Comparison of ENCODE assay signal across 9 cellular contexts in genomic region chr4:80471701-80472100, GRCh38.
A peak's percentile ranks its signal among the peaks of the same experiment; 100 is the strongest.
DNase-seq lines count a peak whose midpoint lies in the region; ATAC-seq and TF ChIP-seq lines count a peak whose summit lies in the region.
"Had no signal": no experiment of that assay in that cellular context is flagged by ENCODE, and none has a peak within 500 bp of the region (broad histone marks: within the 10 kb centered on the region; RNA-seq: fewer than 3 reads in every experiment).

No MANE protein-coding gene starts in this region.

- peak overlapping the region; percentile 27 for H3K4me3 ChIP-seq in HUES48 (ENCODE audit: low read depth, low read length)
- H3K4me3 ChIP-seq in RWPE2 (ENCODE audit: severe bottlenecking) = peak overlapping the region; percentile 5
- peak overlapping the region; percentile 46 for H3K4me3 ChIP-seq in thoracic aorta
- peak overlapping the region in 1 of 2 donors; percentile 26 for H3K4me3 ChIP-seq in right atrium auricular region

- no peaks in the 10 kb centered on the region for H3K36me3 Mint-ChIP-seq in immature natural killer cell

- H3K4me3 Mint-ChIP-seq in immature natural killer cell = no peak overlapping the region
- H3K4me3 Mint-ChIP-seq: activated naive CD4-positive, alpha-beta T cell treated with anti-CD3 and anti-CD28 coated beads, Interleukin-2, amount 50 U/mL, for 24 hours had no signal

- H3K9me3 ChIP-seq in HUES48 (ENCODE audit: control insufficient read depth, insufficient read depth, low read length) = no peaks in the 10 kb centered on the region
- no peaks in the 10 kb centered on the region for H3K9me3 ChIP-seq in RWPE2 (ENCODE audit: severe bottlenecking)
- no peaks in the 10 kb centered on the region for H3K9me3 ChIP-seq in thoracic aorta
- no peaks in the 10 kb centered on the region for H3K9me3 ChIP-seq in right atrium auricular region

- ATAC-seq in RWPE2 (ENCODE audit: low read depth) = peak; percentile 98
- ATAC-seq in thoracic aorta (ENCODE audit: insufficient number of reproducible peaks, low FRiP score, low read depth) = no peak

- no peak overlapping the region for H3K27ac Mint-ChIP-seq in immature natural killer cell
- H3K27ac Mint-ChIP-seq: activated naive CD4-positive, alpha-beta T cell treated with anti-CD3 and anti-CD28 coated beads, Interleukin-2, amount 50 U/mL, for 24 hours had no signal

- no peaks in the 10 kb centered on the region for H3K27me3 ChIP-seq in HUES48 (ENCODE audit: control insufficient read depth, insufficient read depth, low read length)
- no peaks in the 10 kb centered on the region for H3K27me3 ChIP-seq in RWPE2 (ENCODE audit: insufficient read depth, poor library complexity, severe bottlenecking)
- no peaks in the 10 kb centered on the region for H3K27me3 ChIP-seq in thoracic aorta (replicated peaks; ENCODE audit: insufficient read depth)
- no peaks in the 10 kb centered on the region for H3K27me3 ChIP-seq in right atrium auricular region

- H3K9me3 Mint-ChIP-seq in immature natural killer cell = peaks cover 0 to 3% (median 0%) of the 10 kb centered on the region in 6 donors

- H3K4me1 Mint-ChIP-seq in immature natural killer cell = no peaks in the 10 kb centered on the region

- H3K9ac ChIP-seq in HUES48 (ENCODE audit: low read depth, low read length) = peak overlapping the region; percentile 41; the same call in 1 of the 2 replicates

- TF ChIP-seq CTCF in RWPE2 (IDR thresholded peaks at IDR 0.05; ENCODE audit: poor library complexity, severe bottlenecking) (no peak), thoracic aorta (IDR thresholded peaks at IDR 0.05) (no peak), right atrium auricular region (IDR thresholded peaks at IDR 0.05) (no peak)

- peaks cover 0 to 2% (median 0%) of the 10 kb centered on the region in 3 donors for H3K27me3 Mint-ChIP-seq in immature natural killer cell (ENCODE audit: low read depth in 3 of 3)
- H3K27me3 Mint-ChIP-seq: activated naive CD4-positive, alpha-beta T cell treated with anti-CD3 and anti-CD28 coated beads, Interleukin-2, amount 50 U/mL, for 24 hours had no signal

- H3K27ac ChIP-seq in HUES48 (ENCODE audit: low read depth, low read length) = peak overlapping the region; percentile 75
- no peak overlapping the region for H3K27ac ChIP-seq in RWPE2 (ENCODE audit: poor library complexity, severe bottlenecking)
- H3K27ac ChIP-seq in thoracic aorta = no peak overlapping the region
- H3K27ac ChIP-seq in right atrium auricular region = no peak overlapping the region

- no peak for DNase-seq in RWPE2 (ENCODE audit: low spot score)
- peak; percentile 48 for DNase-seq in iPS-NIHi7 (ENCODE audit: extremely low spot score)
- DNase-seq in thoracic aorta (ENCODE audit: low spot score) = no peak
- DNase-seq in immature natural killer cell = no peak
- DNase-seq in activated CD4-positive, alpha-beta T cell treated with anti-CD3 and anti-CD28 coated beads for 48 hours = no peak
- no peak for DNase-seq in NCI-H1694 (lab: John Stamatoyannopoulos, UW)
- no peak for DNase-seq in right atrium auricular region (ENCODE audit: low spot score)

- H3K4me1 ChIP-seq in HUES48 (ENCODE audit: control insufficient read depth, insufficient read depth, low read length) (peaks cover 32% of the 10 kb centered on the region), RWPE2 (ENCODE audit: insufficient read depth, poor library complexity, severe bottlenecking) (no peaks in the 10 kb centered on the region), thoracic aorta (ENCODE audit: control insufficient read depth in 1 of 2, low read depth in 2 of 2) (no peaks in the 10 kb centered on the region), right atrium auricular region (no peaks in the 10 kb centered on the region)

- no peaks in the 10 kb centered on the region for H3K36me3 ChIP-seq in HUES48 (ENCODE audit: control insufficient read depth, insufficient read depth, low read length)
- H3K36me3 ChIP-seq in RWPE2 (ENCODE audit: low read depth) = no peaks in the 10 kb centered on the region
- H3K36me3 ChIP-seq in thoracic aorta = no peaks in the 10 kb centered on the region
- no peaks in the 10 kb centered on the region for H3K36me3 ChIP-seq in right atrium auricular region
